10 cellular contexts compared by ENCODE assay signal in genomic region chr1:54323324-54323739, GRCh38.
DNase-seq lines count a peak whose midpoint lies in the region; ATAC-seq and TF ChIP-seq lines count a peak whose summit lies in the region.
"Had no signal": no experiment of that assay in that cellular context is flagged by ENCODE, and none has a peak within 500 bp of the region (broad histone marks: within the 10 kb centered on the region; RNA-seq: fewer than 3 reads in every experiment).

No MANE protein-coding gene starts in this region.

- no TSS peak for BruUV-seq in HCT116 (replicated peaks; lab: Mats Ljungman, UMichigan)

- no peaks in the 10 kb centered on the region for H3K9me3 ChIP-seq in HCT116 (ENCODE audit: control insufficient read depth in 1 of 2, insufficient read depth in 1 of 2, low read depth in 1 of 2, low read length in 2 of 2)
- H3K9me3 ChIP-seq in body of pancreas, result no peaks in the 10 kb centered on the region

- no peak overlapping the region for H2AFZ ChIP-seq in HCT116 (ENCODE audit: low read depth, low read length, poor library complexity, severe bottlenecking)

- no peak for TF ChIP-seq POLR2A in HCT116 (IDR thresholded peaks at IDR 0.05; ENCODE audit: borderline replicate concordance, extremely low read depth, insufficient read depth, insufficient read length)
- no peak for TF ChIP-seq POLR2A in body of pancreas (IDR thresholded peaks at IDR 0.05)

- no peak overlapping the region for H3K9ac ChIP-seq in HCT116 (ENCODE audit: low read length)

- H3K9me2 ChIP-seq in HCT116 (ENCODE audit: insufficient read depth), result no peaks in the 10 kb centered on the region

- no peaks in the 10 kb centered on the region for H4K20me1 ChIP-seq in HCT116 (ENCODE audit: insufficient read depth)

- H3K36me3 ChIP-seq in HCT116 (ENCODE audit: control insufficient read depth in 1 of 2, insufficient read depth in 2 of 2, low read length in 2 of 2) (no peaks in the 10 kb centered on the region), body of pancreas (replicated peaks in 1 of 2; ENCODE audit: insufficient read depth in 1 of 2, low read depth in 2 of 2) (no peaks in the 10 kb centered on the region)

- TF ChIP-seq RAD21 in HCT116 (IDR thresholded peaks at IDR 0.05; ENCODE audit: low read depth), result no peak; the same call in none of the 2 replicates

- no peaks in the 10 kb centered on the region for H3K79me2 ChIP-seq in HCT116 (ENCODE audit: insufficient read depth, low read length)

- peak; percentile 46; the same call in 1 of the 2 replicates for ATAC-seq in HCT116
- no peak for ATAC-seq in body of pancreas
- no peak for ATAC-seq in HG02759 (IDR thresholded peaks at IDR 0.05; ENCODE audit: unreplicated experiment)
- ATAC-seq: GM12878 had no signal

- RAD21 ChIA-PET in HCT116 (lab: Charles Lee; ENCODE audit: low non-redundant PET in 1 of 2, low total read pairs in 2 of 2, uncharacterized antibody in 2 of 2, unreplicated experiment in 2 of 2), result no interaction called here

- H3K27me3 ChIP-seq in HCT116 (ENCODE audit: insufficient read depth, low read length), result no peaks in the 10 kb centered on the region
- no peaks in the 10 kb centered on the region for H3K27me3 ChIP-seq in body of pancreas

- H3K4me2 ChIP-seq in HCT116 (ENCODE audit: low read length), result no peak overlapping the region

- in situ Hi-C loops in ACHN (cut with HindIII; ENCODE audit: low pct_ligation_motif_present, low pct_unique_long_range_greater_than_20kb, low sequenced_read_pairs), result no loop called here

- H3K4me3 ChIP-seq in HCT116 (replicated peaks in 1 of 2; ENCODE audit: low read depth in 1 of 2, low read length in 2 of 2) (no peak overlapping the region), body of pancreas (no peak overlapping the region), skin epidermis (no peak overlapping the region)
- H3K4me3 ChIP-seq: GM12878 had no signal

- POLR2A ChIA-PET in HCT116 (lab: Charles Lee), result no interaction called here

- H3K4me1 ChIP-seq in HCT116 (ENCODE audit: control insufficient read depth in 1 of 2, insufficient read depth in 2 of 2, low read length in 2 of 2) (peaks cover 0 to 3% of the 10 kb centered on the region in 2 experiments; a peak in 1 of 4 replicates), body of pancreas (peaks cover 9% of the 10 kb centered on the region)

- intact Hi-C loops in HCT116 (cut with micrococcal nuclease) (no loop called here), body of pancreas (cut with DNase I) (no loop called here)

- H3K27ac ChIP-seq in HCT116 (ENCODE audit: low read depth, low read length), result no peak overlapping the region
- H3K27ac ChIP-seq in body of pancreas, result peak overlapping the region in 1 of 4 donors; percentile 8
- H3K27ac ChIP-seq in skin epidermis, result peak overlapping the region in 17 of 21 experiments; percentile 0 to 75 (median 40)

- no peak for DNase-seq in HCT116 (ENCODE audit: low read depth, low spot score)
- DNase-seq in body of pancreas, result peak in 3 of 4 donors; percentile 36 to 75 (median 47)
- DNase-seq in islet precursor cell, result peak; percentile 89
- no peak for DNase-seq in RKO (ENCODE audit: low spot score)
- no peak for DNase-seq in SHP77 treated with DMSO at 0.1 percent for 48 hours (lab: John Stamatoyannopoulos, UW)
- DNase-seq in ACHN, result no peak
- DNase-seq: activated CD4-positive, alpha-beta memory T cell treated with anti-CD3 and anti-CD28 coated beads for 36 hours had no signal

- CTCF ChIA-PET in HCT116 (lab: Charles Lee), result no interaction called here

- 21 to 38% methylated on average over 5 to 6 of the region's 6 CpGs for WGBS in body of pancreas, 2 donors

- TF ChIP-seq CTCF in HCT116 (IDR thresholded peaks at IDR 0.05 in 2 of 3, conservative IDR thresholded peaks at IDR 0.05 in 1 of 3; ENCODE audit: borderline replicate concordance in 1 of 3, insufficient read depth in 1 of 3, low read depth in 2 of 3, low read length in 2 of 3) (no peak), body of pancreas (IDR thresholded peaks at IDR 0.05) (peak in 4 of 7 experiments; percentile 17 to 54 (median 34))

TF ChIP-seq in HCT116, 20 proteins besides CTCF, POLR2A, EP300 and RAD21:
- TF ChIP-seq EZH2 (IDR thresholded peaks at IDR 0.05) (no peak), JUND (IDR thresholded peaks at IDR 0.05) (no peak), ZFX (IDR thresholded peaks at IDR 0.05) (no peak), SIN3A (IDR thresholded peaks at IDR 0.05; ENCODE audit: low read depth) (no peak), CEBPB (IDR thresholded peaks at IDR 0.05; ENCODE audit: low read depth) (no peak), ATF3 (IDR thresholded peaks at IDR 0.05) (no peak), SP1 (IDR thresholded peaks at IDR 0.05; ENCODE audit: low read depth) (no peak), SRF (IDR thresholded peaks at IDR 0.05; ENCODE audit: low read depth) (no peak), EZH2phosphoT487 (IDR thresholded peaks at IDR 0.05; ENCODE audit: borderline replicate concordance) (no peak), POLR2AphosphoS5 (IDR thresholded peaks at IDR 0.05; ENCODE audit: low read depth, low read length) (no peak), ZNF274 (IDR thresholded peaks at IDR 0.05; ENCODE audit: low read depth, low read length) (no peak), TCF7L2 (IDR thresholded peaks at IDR 0.05; ENCODE audit: borderline replicate concordance, extremely low read depth, insufficient read depth, insufficient read length) (no peak), REST (IDR thresholded peaks at IDR 0.05; ENCODE audit: low read depth) (no peak), ELF1 (IDR thresholded peaks at IDR 0.05; ENCODE audit: borderline replicate concordance, low read depth) (no peak), YY1 (IDR thresholded peaks at IDR 0.05; ENCODE audit: extremely low read depth, insufficient replicate concordance, low read depth, low read length) (no peak), FOSL1 (IDR thresholded peaks at IDR 0.05; ENCODE audit: low read depth) (no peak), EGR1 (IDR thresholded peaks at IDR 0.05; ENCODE audit: low read depth) (no peak), MAX (IDR thresholded peaks at IDR 0.05) (no peak), CBX3 (IDR thresholded peaks at IDR 0.05; ENCODE audit: low read depth) (no peak), ZBTB33 (IDR thresholded peaks at IDR 0.05; ENCODE audit: extremely low read depth, insufficient replicate concordance, low read length) (no peak)
TF ChIP-seq in HCT116: peak in this region for 0.

Comparison
In these comparisons a context has a peak if more than half of its experiments do, and no peak if none do; other contexts are left out.
1. DNase-seq: peak in body of pancreas (3 of 4) and islet precursor cell (single experiment); none in HCT116 (single experiment), RKO (single experiment), SHP77 treated with DMSO at 0.1 percent for 48 hours (single experiment) and ACHN (single experiment).
2. CTCF ChIP-seq: peak in body of pancreas (4 of 7); none in HCT116 (0 of 3).